Comparison of ENCODE assay signal across 21 cellular contexts in genomic region chr16:85042606-85043005, GRCh38.
"Had no signal": no experiment of that assay in that cellular context is flagged by ENCODE, and none has a peak within 500 bp of the region (broad histone marks: within the 10 kb centered on the region; RNA-seq: fewer than 3 reads in every experiment).

No MANE protein-coding gene starts in this region.

- ATAC-seq: esophagus mucosa; left lobe of liver; lower lobe of right lung; natural killer cell treated with Interleukin-12 subunit alpha and Interleukin-12 subunit beta and Interleukin-15 and Interleukin-18, amount 100 ng/mL, for 72 hours; right lobe of liver; stimulated activated naive B cell treated with anti-CD40 and anti-IgM and Interleukin-4, amounts not matched to agents 10 μg/mL and 1 μg/mL and 100 μg/mL, for 72 hours; stimulated activated naive CD8-positive, alpha-beta T cell treated with anti-CD3 and anti-CD28 coated beads, Interleukin-15, amount 100 ng/mL, for 72 hours had no signal

- DNase-seq: effector CD4-positive, alpha-beta T cell; islet precursor cell; lower lobe of right lung; mesenchymal stem cell; midbrain; occipital lobe; pancreas; right lobe of liver; spleen; stimulated activated CD4-positive, alpha-beta T cell treated with anti-CD3 and anti-CD28 coated beads, Interleukin-15, amount 100 ng/mL, for 24 hours; stimulated activated CD4-positive, alpha-beta T cell treated with anti-CD3 and anti-CD28 coated beads, Interleukin-1b, Interleukin-23, amount 100 ng/mL, for 48 hours; stimulated activated CD4-positive, alpha-beta T cell treated with anti-CD3 and anti-CD28 coated beads, Interleukin-4, amount 100 ng/mL, for 24 hours; stimulated activated naive B cell treated with anti-CD40 and anti-IgM and Interleukin-4, amounts not matched to agents 10 μg/mL and 1 μg/mL and 100 μg/mL, for 72 hours; stimulated activated naive CD8-positive, alpha-beta T cell treated with anti-CD3 and anti-CD28 coated beads, Interleukin-15, amount 100 ng/mL, for 72 hours; transverse colon had no signal

- H3K4me3 ChIP-seq: coronary artery, lower lobe of right lung, neural progenitor cell, pancreas, right lobe of liver, spleen, thoracic aorta, transverse colon had no signal

- H3K36me3 ChIP-seq: lower lobe of right lung, neural progenitor cell, pancreas, right lobe of liver, thoracic aorta, transverse colon had no signal

- H3K4me1 ChIP-seq: right lobe of liver had no signal

- H3K27ac ChIP-seq: coronary artery, lower lobe of right lung, neural progenitor cell, pancreas, right lobe of liver, spleen, thoracic aorta, transverse colon had no signal

- H3K9me3 ChIP-seq: lower lobe of right lung, pancreas, right lobe of liver, spleen, thoracic aorta, transverse colon had no signal

- H3K27me3 ChIP-seq: neural progenitor cell, pancreas, right lobe of liver, spleen, transverse colon had no signal
